Comparison of ENCODE assay signal across 25 cellular contexts in genomic region chr7:138015096-138015495, GRCh38. TPM values are rescaled to one million over a fixed set of nuclear protein-coding genes. Genes with fewer than 3 reads are reported as not detected.
A peak's percentile ranks its signal among the peaks of the same experiment; 100 is the strongest.
DNase-seq lines count a peak whose midpoint lies in the region; ATAC-seq, FAIRE-seq and TF ChIP-seq lines count a peak whose summit lies in the region.
"Had no signal": no experiment of that assay in that cellular context is flagged by ENCODE, and none has a peak within 500 bp of the region (broad histone marks: within the 10 kb centered on the region; RNA-seq: fewer than 3 reads in every experiment).

No MANE protein-coding gene starts in this region.

- no peak overlapping the region for H2AFZ ChIP-seq in K562 (ENCODE audit: low read depth, low read length)

- FAIRE-seq in K562 (lab: Jason Lieb, UNC) = no peak
- FAIRE-seq: A549, GM12892, HepG2 had no signal

- no peaks in the 10 kb centered on the region for H3K79me2 ChIP-seq in K562 (ENCODE audit: control insufficient read depth, insufficient read depth, low read length)

- BruUV-seq in K562 (replicated peaks; lab: Mats Ljungman, UMichigan) = no TSS peak

- H3K27me3 ChIP-seq in K562 (ENCODE audit: control insufficient read depth in 2 of 2, insufficient read depth in 2 of 2, low read length in 2 of 2) = peaks cover 0 to 7% of the 10 kb centered on the region in 2 experiments; a peak in 2 of 5 replicates
- no peaks in the 10 kb centered on the region for H3K27me3 ChIP-seq in transverse colon

- TF ChIP-seq CTCF in K562 (IDR thresholded peaks at IDR 0.05 in 2 of 3, conservative IDR thresholded peaks at IDR 0.05 in 1 of 3; ENCODE audit: insufficient read depth in 2 of 3, low read depth in 1 of 3, low read length in 3 of 3) (no peak), transverse colon (IDR thresholded peaks at IDR 0.05) (no peak)

- no peak overlapping the region for H3K27ac ChIP-seq in K562 (ENCODE audit: extremely low read depth, low read depth, low read length)
- no peak overlapping the region for H3K27ac ChIP-seq in transverse colon
- H3K27ac ChIP-seq: A549, C4-2B had no signal

- no peaks in the 10 kb centered on the region for H4K20me1 ChIP-seq in K562 (replicated peaks; ENCODE audit: control insufficient read depth, insufficient read depth, low read length)

- peak; percentile 31 for ATAC-seq in K562
- ATAC-seq in naive B cell (ENCODE audit: low read depth in 2 of 2) = no peak
- ATAC-seq: A549; CD8-positive, alpha-beta T cell; HepG2; Panc1 had no signal

- H3K9me3 ChIP-seq in K562 (replicated peaks; ENCODE audit: control insufficient read depth, insufficient read depth, low read depth, low read length) (no peaks in the 10 kb centered on the region), transverse colon (no peaks in the 10 kb centered on the region)
- H3K9me3 ChIP-seq: A549, Caco-2 had no signal

- intact Hi-C loops in K562 (cut with micrococcal nuclease) = no loop called here
- intact Hi-C loops in transverse colon (cut with DNase I; ENCODE audit: low total_unique reads) = no loop called here

- TF ChIP-seq POLR2A in K562 (conservative IDR thresholded peaks at IDR 0.05) (no peak), transverse colon (IDR thresholded peaks at IDR 0.05) (no peak)

- CTCF ChIA-PET in K562 (lab: Yijun Ruan, JAX; ENCODE audit: low intra/inter-chr PET ratio) = no interaction called here

- no peak overlapping the region for H3K9ac ChIP-seq in K562 (ENCODE audit: insufficient read depth in 1 of 2, low read depth in 2 of 2, low read length in 2 of 2)

- H3K27ac Mint-ChIP-seq in naive B cell = peak overlapping the region in 4 of 6 donors; percentile 6 to 94 (median 54)
- H3K27ac Mint-ChIP-seq: CD8-positive, alpha-beta T cell had no signal

- DNase-seq in LHCN-M2 (ENCODE audit: low read depth) (peak; percentile 24), K562 (ENCODE audit: extremely low read depth in 1 of 4, low spot score in 3 of 4) (no peak), naive B cell (no peak), transverse colon (peak; percentile 20), NCI-H187 (lab: John Stamatoyannopoulos, UW) (no peak), DMS114 treated with DMSO at 0.1 percent for 48 hours (lab: John Stamatoyannopoulos, UW; ENCODE audit: unreplicated experiment) (no peak), NCI-H2107 treated with DMSO at 0.1 percent for 48 hours (lab: John Stamatoyannopoulos, UW; ENCODE audit: unreplicated experiment) (no peak)
- DNase-seq: AML-193; Caco-2; CD8-positive, alpha-beta T cell; DMS 273 treated with DMSO at 0.1 percent for 48 hours; DMS79 treated with DMSO at 0.1 percent for 48 hours; GF-D8; H7; Kasumi-1; NCI-H1105 treated with DMSO at 0.1 percent for 48 hours; NCI-H2029 treated with DMSO at 0.1 percent for 48 hours; NCI-H2227 treated with DMSO at 0.1 percent for 48 hours; NCI-H526 treated with DMSO at 0.1 percent for 48 hours; SHP77 treated with DMSO at 0.1 percent for 48 hours had no signal

- POLR2A ChIA-PET in K562 (lab: Yijun Ruan, JAX) = interaction anchor here (0.6 to 1.8 kb wide), 4 partner anchors 13 to 111 kb away, joined by 3 to 4 read pairs (median 3); partner anchors contain the start of gene CREB3L2

- in situ Hi-C loops in K562 (cut with MboI) (no loop called here), transverse colon (cut with MboI; ENCODE audit: low pct_ligation_motif_present in 1 of 4, low pct_unique_long_range_greater_than_20kb in 1 of 4, low sequenced_read_pairs in 3 of 4) (loop anchor here (10.0 to 25.0 kb wide), 2 partner anchors 353 to 360 kb away; no protein-coding TSS in a partner anchor)

- H3K9me1 ChIP-seq in K562 (ENCODE audit: control insufficient read depth, insufficient read depth, low read length) = no peaks in the 10 kb centered on the region

- H3K4me1 ChIP-seq in K562 (replicated peaks in 1 of 2; ENCODE audit: control insufficient read depth in 2 of 2, insufficient read depth in 2 of 2, low read length in 2 of 2) (no peaks in the 10 kb centered on the region), transverse colon (no peaks in the 10 kb centered on the region)
- H3K4me1 ChIP-seq: A549, Caco-2 had no signal

- H3K4me2 ChIP-seq in K562 (ENCODE audit: insufficient read depth, low read length) = no peak overlapping the region
- H3K4me2 ChIP-seq: A549 had no signal

- WGBS in K562 (ENCODE audit: insufficient coverage, low coverage, missing lambda C conversion rate) = 16% methylated on average over 5 of the region's 5 CpGs
- 86 to 100% methylated on average over 1 to 5 of the region's 5 CpGs for WGBS in transverse colon (ENCODE audit: low coverage in 1 of 2), 2 donors

- no peaks in the 10 kb centered on the region for H3K36me3 Mint-ChIP-seq in naive B cell
- H3K36me3 Mint-ChIP-seq: CD8-positive, alpha-beta T cell had no signal

- H3K4me3 ChIP-seq in K562 (no peak overlapping the region), transverse colon (no peak overlapping the region)
- H3K4me3 ChIP-seq: A549 had no signal

- no peaks in the 10 kb centered on the region for H3K27me3 Mint-ChIP-seq in naive B cell

- no peaks in the 10 kb centered on the region for H3K36me3 ChIP-seq in K562 (ENCODE audit: control insufficient read depth, insufficient read depth, low read length)
- H3K36me3 ChIP-seq in transverse colon = no peaks in the 10 kb centered on the region

- TF ChIP-seq EP300 in K562 (IDR thresholded peaks at IDR 0.05; ENCODE audit: low read length) = no peak
- no peak for TF ChIP-seq EP300 in transverse colon (IDR thresholded peaks at IDR 0.05; ENCODE audit: low read depth)

- H3K4me3 Mint-ChIP-seq in naive B cell = peak overlapping the region in 1 of 8 donors; percentile 49
- H3K4me3 Mint-ChIP-seq: CD8-positive, alpha-beta T cell had no signal

- peaks cover 0 to 4% (median 0%) of the 10 kb centered on the region in 7 donors for H3K9me3 Mint-ChIP-seq in naive B cell
- H3K9me3 Mint-ChIP-seq: CD8-positive, alpha-beta T cell had no signal

- H3K4me1 Mint-ChIP-seq in naive B cell = peaks cover 15 to 25% (median 24%) of the 10 kb centered on the region in 3 donors

- no peak for TF ChIP-seq RAD21 in K562 (CRISPR knock-in tag; conservative IDR thresholded peaks at IDR 0.05 in 1 of 2, IDR thresholded peaks at IDR 0.05 in 1 of 2)

TF ChIP-seq in K562, 482 proteins besides CTCF, POLR2A, EP300 and RAD21:
- no peak for TF ChIP-seq BRD4 (IDR thresholded peaks at IDR 0.05)
- TF ChIP-seq KAT2B (IDR thresholded peaks at IDR 0.05; ENCODE audit: low read depth, low read length) = no peak
- TF ChIP-seq EGR1 (conservative IDR thresholded peaks at IDR 0.05) = no peak
- TF ChIP-seq, protein P1, sequence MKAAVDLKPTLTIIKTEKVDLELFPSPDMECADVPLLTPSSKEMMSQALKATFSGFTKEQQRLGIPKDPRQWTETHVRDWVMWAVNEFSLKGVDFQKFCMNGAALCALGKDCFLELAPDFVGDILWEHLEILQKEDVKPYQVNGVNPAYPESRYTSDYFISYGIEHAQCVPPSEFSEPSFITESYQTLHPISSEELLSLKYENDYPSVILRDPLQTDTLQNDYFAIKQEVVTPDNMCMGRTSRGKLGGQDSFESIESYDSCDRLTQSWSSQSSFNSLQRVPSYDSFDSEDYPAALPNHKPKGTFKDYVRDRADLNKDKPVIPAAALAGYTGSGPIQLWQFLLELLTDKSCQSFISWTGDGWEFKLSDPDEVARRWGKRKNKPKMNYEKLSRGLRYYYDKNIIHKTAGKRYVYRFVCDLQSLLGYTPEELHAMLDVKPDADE (conservative IDR thresholded peaks at IDR 0.05; ENCODE audit: control insufficient read depth, low read depth, low read length) = no peak
- no peak for TF ChIP-seq MAX (CRISPR knock-in tag; IDR thresholded peaks at IDR 0.05)
- TF ChIP-seq, protein P2, sequence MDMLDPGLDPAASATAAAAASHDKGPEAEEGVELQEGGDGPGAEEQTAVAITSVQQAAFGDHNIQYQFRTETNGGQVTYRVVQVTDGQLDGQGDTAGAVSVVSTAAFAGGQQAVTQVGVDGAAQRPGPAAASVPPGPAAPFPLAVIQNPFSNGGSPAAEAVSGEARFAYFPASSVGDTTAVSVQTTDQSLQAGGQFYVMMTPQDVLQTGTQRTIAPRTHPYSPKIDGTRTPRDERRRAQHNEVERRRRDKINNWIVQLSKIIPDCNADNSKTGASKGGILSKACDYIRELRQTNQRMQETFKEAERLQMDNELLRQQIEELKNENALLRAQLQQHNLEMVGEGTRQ (CRISPR knock-in tag; IDR thresholded peaks at IDR 0.05) = no peak
- no peak for TF ChIP-seq ZNF165 (CRISPR knock-in tag; IDR thresholded peaks at IDR 0.05; ENCODE audit: borderline replicate concordance)
- no peak for TF ChIP-seq POLR2AphosphoS5 (IDR thresholded peaks at IDR 0.05; ENCODE audit: control insufficient read depth, insufficient read depth, low read depth, low read length)
- no peak for TF ChIP-seq ZFPM2 (CRISPR knock-in tag; IDR thresholded peaks at IDR 0.05)
- TF ChIP-seq CSDE1 (IDR thresholded peaks at IDR 0.05) = no peak
- no peak for TF ChIP-seq ZNF780A (CRISPR knock-in tag; IDR thresholded peaks at IDR 0.05)

RNA-seq across cellular contexts. Expression of gene CREB3L2, which starts 13.2 kb away (rescaled TPM):
- total RNA-seq in LHCN-M2 (2014; rRNA removed) (39.1 and 40.6 TPM in 2 replicates), K562 (2014; rRNA removed) (10.2 and 19.6 TPM in 2 replicates), K562 (2014; rRNA removed; fragmentation: Illumina TruSeq; extraction: Trizol) (13.8 and 15.2 TPM in 2 replicates), K562 (2015; rRNA removed; fragmentation: Illumina TruSeq; extraction: Trizol) (16.0 and 17.5 TPM in 2 replicates), K562 (2021) (44.7 and 45.6 TPM in 2 replicates), transverse colon (10 to 100 TPM; 16.4 to 37.0 (median 19.9) TPM)
- 20.8 TPM for polyA plus RNA-seq in LHCN-M2 (2012)
- 58.2 and 65.5 TPM in 2 replicates for total RNA-seq in K562 (2011; cell fraction: chromatin; rRNA removed; ENCODE audit: low replicate concordance)
- 39.9 and 41.2 TPM in 2 replicates for total RNA-seq in K562 (2011; cell fraction: nucleolus; rRNA removed)
- 52.9 and 82.7 TPM in 2 replicates for total RNA-seq in K562 (2011; cell fraction: nucleoplasm; rRNA removed)
- polyA plus RNA-seq in K562 (2011; rRNA removed) (17.1 and 37.9 TPM in 2 replicates), K562 (2014; fragmentation: Illumina TruSeq; extraction: Trizol) (26.9 and 27.4 TPM in 2 replicates), K562 (2014; fragmentation: Nextera tagmentation; extraction: Ambion mirVana) (1 to 10 TPM; 7.1 to 8.8 TPM), K562 (2014; rRNA removed) (15.8 and 18.7 TPM in 2 replicates), naive B cell (ENCODE audit: low read depth in 6 of 6) (10 to 100 TPM in 5 of 6 donors, 1 to 10 TPM in 1; 8.0 to 26.6 (median 19.5) TPM)
- 15.4 and 27.7 TPM in 2 replicates for polyA plus RNA-seq in K562 (2011; cell fraction: cytosol; rRNA removed)
- polyA plus RNA-seq in K562 (2011; cell fraction: nucleus; rRNA removed) = 24.4 and 31.2 TPM in 2 replicates
- polyA plus RNA-seq in K562 (2012) = 20.5 and 29.6 TPM in 2 replicates
- 30.2 and 46.2 TPM in 2 replicates for polyA minus RNA-seq in K562 (2011; rRNA and poly(A)+ RNA removed)
- polyA minus RNA-seq in K562 (2011; cell fraction: cytosol; rRNA and poly(A)+ RNA removed) = 19.4 and 34.7 TPM in 2 replicates
- 24.1 and 55.8 TPM in 2 replicates for polyA minus RNA-seq in K562 (2011; cell fraction: nucleus; rRNA and poly(A)+ RNA removed)

Comparison
In these comparisons a context has a peak if more than half of its experiments do, and no peak if none do; other contexts are left out.
1. DNase-seq: peak in LHCN-M2 (single experiment) and transverse colon (single experiment); none in K562 (0 of 4), naive B cell (single experiment), NCI-H187 (0 of 2), DMS114 treated with DMSO at 0.1 percent for 48 hours (single experiment) and NCI-H2107 treated with DMSO at 0.1 percent for 48 hours (single experiment).